In genomic region chr12:18690653-18691052, GRCh38 we compare ENCODE assay signal across 2 cellular contexts.
A peak's percentile ranks its signal among the peaks of the same experiment; 100 is the strongest.
TF ChIP-seq lines count a peak whose summit lies in the region.

No MANE protein-coding gene starts in this region.

TF ChIP-seq in IMR-90, 13 proteins besides CTCF, POLR2A, EP300 and RAD21:
- TF ChIP-seq CHD1 (IDR thresholded peaks at IDR 0.05; ENCODE audit: low read depth, low read length): no peak
- peak; percentile 77 for TF ChIP-seq FOS (IDR thresholded peaks at IDR 0.05; ENCODE audit: low read depth, low read length)
- TF ChIP-seq SMC3 (IDR thresholded peaks at IDR 0.05; ENCODE audit: low read depth, low read length): no peak
- peak; percentile 30; the same call in 1 of the 2 replicates for TF ChIP-seq NFE2L2 (IDR thresholded peaks at IDR 0.05; ENCODE audit: low read depth, low read length)
- TF ChIP-seq BHLHE40 (IDR thresholded peaks at IDR 0.05; ENCODE audit: low read depth, low read length): no peak; the same call in 1 of the 2 replicates
- TF ChIP-seq, protein P1, sequence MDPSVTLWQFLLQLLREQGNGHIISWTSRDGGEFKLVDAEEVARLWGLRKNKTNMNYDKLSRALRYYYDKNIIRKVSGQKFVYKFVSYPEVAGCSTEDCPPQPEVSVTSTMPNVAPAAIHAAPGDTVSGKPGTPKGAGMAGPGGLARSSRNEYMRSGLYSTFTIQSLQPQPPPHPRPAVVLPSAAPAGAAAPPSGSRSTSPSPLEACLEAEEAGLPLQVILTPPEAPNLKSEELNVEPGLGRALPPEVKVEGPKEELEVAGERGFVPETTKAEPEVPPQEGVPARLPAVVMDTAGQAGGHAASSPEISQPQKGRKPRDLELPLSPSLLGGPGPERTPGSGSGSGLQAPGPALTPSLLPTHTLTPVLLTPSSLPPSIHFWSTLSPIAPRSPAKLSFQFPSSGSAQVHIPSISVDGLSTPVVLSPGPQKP (IDR thresholded peaks at IDR 0.05; ENCODE audit: borderline replicate concordance, low read depth, low read length): no peak
- TF ChIP-seq RCOR1 (IDR thresholded peaks at IDR 0.05; ENCODE audit: insufficient replicate concordance, low read length): no peak
- TF ChIP-seq MAZ (IDR thresholded peaks at IDR 0.05; ENCODE audit: borderline replicate concordance, low read depth, low read length): no peak
- TF ChIP-seq MXI1 (IDR thresholded peaks at IDR 0.05; ENCODE audit: borderline replicate concordance, low read depth, low read length): no peak
- TF ChIP-seq, protein P2, sequence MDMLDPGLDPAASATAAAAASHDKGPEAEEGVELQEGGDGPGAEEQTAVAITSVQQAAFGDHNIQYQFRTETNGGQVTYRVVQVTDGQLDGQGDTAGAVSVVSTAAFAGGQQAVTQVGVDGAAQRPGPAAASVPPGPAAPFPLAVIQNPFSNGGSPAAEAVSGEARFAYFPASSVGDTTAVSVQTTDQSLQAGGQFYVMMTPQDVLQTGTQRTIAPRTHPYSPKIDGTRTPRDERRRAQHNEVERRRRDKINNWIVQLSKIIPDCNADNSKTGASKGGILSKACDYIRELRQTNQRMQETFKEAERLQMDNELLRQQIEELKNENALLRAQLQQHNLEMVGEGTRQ (IDR thresholded peaks at IDR 0.05; ENCODE audit: low read depth, low read length): no peak
- no peak for TF ChIP-seq RFX5 (IDR thresholded peaks at IDR 0.05; ENCODE audit: low read depth, low read length)
- no peak for TF ChIP-seq MAFK (IDR thresholded peaks at IDR 0.05; ENCODE audit: low read depth, low read length)
- TF ChIP-seq CEBPB (IDR thresholded peaks at IDR 0.05; ENCODE audit: low read depth, low read length): peak; percentile 85
TF ChIP-seq in IMR-90: peak in this region for 3.

TF ChIP-seq in K562, 482 proteins besides CTCF, POLR2A, EP300 and RAD21 (continues in another document):
- TF ChIP-seq MEF2A (IDR thresholded peaks at IDR 0.05; ENCODE audit: control insufficient read depth, low read depth, low read length) (0 out of 2 replicates have a peak, but pooled peaks have one; percentile 20), JUND (IDR thresholded peaks at IDR 0.05; ENCODE audit: borderline replicate concordance, low read depth, low read length) (0 out of 2 replicates have a peak, but pooled peaks have one; percentile 28), JUND (tag; IDR thresholded peaks at IDR 0.05; ENCODE audit: borderline replicate concordance, low read depth, low read length) (0 out of 3 replicates have a peak, but pooled peaks have one; percentile 17), CBFA2T3 (IDR thresholded peaks at IDR 0.05) (peak; percentile 36), SAFB2 (IDR thresholded peaks at IDR 0.05; ENCODE audit: borderline replicate concordance, low read depth, low read length, severe bottlenecking) (no peak), PURB (CRISPR knock-in tag; IDR thresholded peaks at IDR 0.05; ENCODE audit: low read depth) (no peak), ERF (CRISPR knock-in tag; IDR thresholded peaks at IDR 0.05) (no peak), XRCC3 (IDR thresholded peaks at IDR 0.05) (no peak), DDX20 (tag; IDR thresholded peaks at IDR 0.05; ENCODE audit: low read depth) (no peak), POLR2G (IDR thresholded peaks at IDR 0.05; ENCODE audit: low read depth, low read length) (no peak), RCOR1 (IDR thresholded peaks at IDR 0.05; ENCODE audit: borderline replicate concordance in 1 of 2, low read depth in 2 of 2, low read length in 2 of 2) (no peak), ZNF589 (CRISPR knock-in tag; IDR thresholded peaks at IDR 0.05; ENCODE audit: low read depth) (no peak), RBFOX2 (IDR thresholded peaks at IDR 0.05; ENCODE audit: low read depth, low read length) (no peak), ZNF609 (CRISPR knock-in tag; IDR thresholded peaks at IDR 0.05; ENCODE audit: borderline replicate concordance) (no peak), CHD7 (IDR thresholded peaks at IDR 0.05; ENCODE audit: low read depth, low read length) (no peak), ZNF384 (IDR thresholded peaks at IDR 0.05; ENCODE audit: low read depth, low read length) (no peak), RHOXF2B (CRISPR knock-in tag; conservative IDR thresholded peaks at IDR 0.05) (no peak), SNIP1 (IDR thresholded peaks at IDR 0.05; ENCODE audit: low read depth) (no peak), RBM25 (IDR thresholded peaks at IDR 0.05; ENCODE audit: low read depth, low read length, severe bottlenecking) (no peak), FOXA3 (CRISPR knock-in tag; conservative IDR thresholded peaks at IDR 0.05 in 1 of 2, IDR thresholded peaks at IDR 0.05 in 1 of 2) (no peak), MTA2 (IDR thresholded peaks at IDR 0.05; ENCODE audit: low read depth) (no peak), RBBP5 (IDR thresholded peaks at IDR 0.05; ENCODE audit: borderline replicate concordance, insufficient read depth, low read length, poor library complexity, severe bottlenecking) (no peak)
- TF ChIP-seq, protein P3, sequence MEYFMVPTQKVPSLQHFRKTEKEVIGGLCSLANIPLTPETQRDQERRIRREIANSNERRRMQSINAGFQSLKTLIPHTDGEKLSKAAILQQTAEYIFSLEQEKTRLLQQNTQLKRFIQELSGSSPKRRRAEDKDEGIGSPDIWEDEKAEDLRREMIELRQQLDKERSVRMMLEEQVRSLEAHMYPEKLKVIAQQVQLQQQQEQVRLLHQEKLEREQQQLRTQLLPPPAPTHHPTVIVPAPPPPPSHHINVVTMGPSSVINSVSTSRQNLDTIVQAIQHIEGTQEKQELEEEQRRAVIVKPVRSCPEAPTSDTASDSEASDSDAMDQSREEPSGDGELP (CRISPR knock-in tag; IDR thresholded peaks at IDR 0.05; ENCODE audit: borderline replicate concordance): no peak
- TF ChIP-seq, protein P4, sequence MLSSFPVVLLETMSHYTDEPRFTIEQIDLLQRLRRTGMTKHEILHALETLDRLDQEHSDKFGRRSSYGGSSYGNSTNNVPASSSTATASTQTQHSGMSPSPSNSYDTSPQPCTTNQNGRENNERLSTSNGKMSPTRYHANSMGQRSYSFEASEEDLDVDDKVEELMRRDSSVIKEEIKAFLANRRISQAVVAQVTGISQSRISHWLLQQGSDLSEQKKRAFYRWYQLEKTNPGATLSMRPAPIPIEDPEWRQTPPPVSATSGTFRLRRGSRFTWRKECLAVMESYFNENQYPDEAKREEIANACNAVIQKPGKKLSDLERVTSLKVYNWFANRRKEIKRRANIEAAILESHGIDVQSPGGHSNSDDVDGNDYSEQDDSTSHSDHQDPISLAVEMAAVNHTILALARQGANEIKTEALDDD (IDR thresholded peaks at IDR 0.05): peak; percentile 69; the same call in 1 of the 2 replicates
- TF ChIP-seq, protein P1 (CRISPR knock-in tag; IDR thresholded peaks at IDR 0.05): no peak
- TF ChIP-seq, protein P5, sequence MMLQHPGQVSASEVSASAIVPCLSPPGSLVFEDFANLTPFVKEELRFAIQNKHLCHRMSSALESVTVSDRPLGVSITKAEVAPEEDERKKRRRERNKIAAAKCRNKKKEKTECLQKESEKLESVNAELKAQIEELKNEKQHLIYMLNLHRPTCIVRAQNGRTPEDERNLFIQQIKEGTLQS (IDR thresholded peaks at IDR 0.05): peak; percentile 65
- TF ChIP-seq, protein P5 (CRISPR knock-in tag; conservative IDR thresholded peaks at IDR 0.05): no peak
